ENCODE assay signal across 10 cellular contexts in the genomic region with DNA sequence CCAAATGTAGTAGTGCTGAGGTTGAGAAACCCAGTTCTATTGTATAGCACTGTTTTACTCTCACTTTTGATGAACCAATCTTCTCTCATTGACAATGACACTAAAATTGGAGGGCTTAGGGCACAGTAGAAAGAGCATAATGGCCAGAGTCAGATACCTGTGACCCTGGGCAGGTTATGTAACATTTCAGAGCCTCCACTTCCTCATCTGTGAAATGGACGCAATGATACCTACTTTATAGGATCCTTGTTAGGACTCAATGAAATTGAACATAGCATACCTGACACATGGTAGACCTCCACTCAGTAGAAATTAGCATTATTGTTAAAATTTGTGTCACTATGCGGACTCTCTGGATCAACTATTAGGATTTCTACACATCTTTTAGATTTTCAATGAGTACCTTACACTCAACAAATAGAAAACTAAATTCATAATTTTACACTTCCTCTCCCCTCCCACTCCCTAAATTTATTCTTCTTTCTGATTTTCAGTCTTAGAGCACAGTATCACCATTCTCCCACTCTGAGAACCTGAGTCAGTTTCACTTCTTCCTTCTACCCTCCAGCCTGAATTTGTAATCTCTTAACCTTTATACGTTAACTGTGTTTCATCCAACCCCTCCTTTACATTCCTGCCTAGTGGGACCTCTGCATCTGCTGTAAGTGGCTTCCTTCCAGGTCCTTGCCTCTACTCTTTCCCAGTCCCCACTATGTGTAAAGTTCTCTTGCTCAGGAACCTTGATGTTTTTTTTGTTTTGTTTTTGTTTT.
A peak's percentile ranks its signal among the peaks of the same experiment; 100 is the strongest.
DNase-seq lines count a peak whose midpoint lies in the region; ATAC-seq, FAIRE-seq and TF ChIP-seq lines count a peak whose summit lies in the region.
"Had no signal": no experiment of that assay in that cellular context is flagged by ENCODE, and none has a peak within 500 bp of the region (broad histone marks: within the 10 kb centered on the region; RNA-seq: fewer than 3 reads in every experiment).

No MANE protein-coding gene starts in this region.

- H2BK15ac ChIP-seq in mesendoderm (replicated peaks; ENCODE audit: low read depth) = no peak overlapping the region

- no peaks in the 10 kb centered on the region for H3K9me3 Mint-ChIP-seq in activated naive CD8-positive, alpha-beta T cell (ENCODE audit: low read depth)

- H3K79me2 ChIP-seq in mesendoderm (ENCODE audit: control insufficient read depth, insufficient read depth, low read length) = no peaks in the 10 kb centered on the region

- DNase-seq in GM12892 (ENCODE audit: insufficient read length) (peak; percentile 36), H4 (ENCODE audit: low spot score) (no peak), NCI-H1930 (lab: John Stamatoyannopoulos, UW) (no peak), mesendoderm (no peak), NCI-H146 (lab: John Stamatoyannopoulos, UW) (no peak)
- DNase-seq: ovary had no signal

- no peak overlapping the region for H2BK120ac ChIP-seq in mesendoderm (ENCODE audit: low read depth, low read length)

- peak; percentile 89 for FAIRE-seq in GM12892 (lab: Jason Lieb, UNC)

- no peak overlapping the region for H3K56ac ChIP-seq in mesendoderm (ENCODE audit: low read length)

- H3K4me1 ChIP-seq in mesendoderm (ENCODE audit: control insufficient read depth, low read depth, low read length) = no peaks in the 10 kb centered on the region

- H3K27ac Mint-ChIP-seq in activated naive CD8-positive, alpha-beta T cell = peak overlapping the region; percentile 79

- no peaks in the 10 kb centered on the region for H3K27me3 ChIP-seq in mesendoderm (ENCODE audit: insufficient read depth, low read length, poor library complexity)
- H3K27me3 ChIP-seq: hepatocyte, ovary had no signal

- no peak overlapping the region for H3K18ac ChIP-seq in mesendoderm (ENCODE audit: low read length)

- no peak overlapping the region for H2AK5ac ChIP-seq in mesendoderm (ENCODE audit: low read length)

- no peak for TF ChIP-seq POLR2A in GM12892 (IDR thresholded peaks at IDR 0.05; ENCODE audit: low read depth, low read length)

- no peak overlapping the region for H3K4me3 ChIP-seq in mesendoderm (ENCODE audit: low read length)
- H3K4me3 ChIP-seq: hepatocyte, ovary had no signal

- no peaks in the 10 kb centered on the region for H3K79me1 ChIP-seq in mesendoderm (ENCODE audit: low read length)

- H3K27me3 Mint-ChIP-seq in activated naive CD8-positive, alpha-beta T cell = no peaks in the 10 kb centered on the region

- H3K36me3 Mint-ChIP-seq in activated naive CD8-positive, alpha-beta T cell = peaks cover 2% of the 10 kb centered on the region

- ATAC-seq in GM19452 (IDR thresholded peaks at IDR 0.05; ENCODE audit: unreplicated experiment) (peak; percentile 75), HG03139 (IDR thresholded peaks at IDR 0.05; ENCODE audit: unreplicated experiment) (peak; percentile 73)

- no peak overlapping the region for H3K23ac ChIP-seq in mesendoderm (ENCODE audit: low read length)

- H3K36me3 ChIP-seq in mesendoderm (ENCODE audit: control insufficient read depth, insufficient read depth, low read length) = no peaks in the 10 kb centered on the region
- H3K36me3 ChIP-seq: ovary had no signal

- no peak overlapping the region for H4K5ac ChIP-seq in mesendoderm (ENCODE audit: low read length)

- no peak overlapping the region for H2BK5ac ChIP-seq in mesendoderm (ENCODE audit: low read length)

- no peak overlapping the region for H3K9ac ChIP-seq in mesendoderm (ENCODE audit: low read length)

- no peak overlapping the region for H3K27ac ChIP-seq in mesendoderm (ENCODE audit: low read depth, low read length)
- H3K27ac ChIP-seq: hepatocyte, ovary had no signal

- WGBS in mesendoderm (ENCODE audit: extremely low coverage, insufficient coverage, low lambda C conversion rate) = no CpG with 5 or more reads among the region's 3 CpGs

- no peak overlapping the region for H4K8ac ChIP-seq in mesendoderm (ENCODE audit: low read depth, low read length)

- H3K4me3 Mint-ChIP-seq in activated naive CD8-positive, alpha-beta T cell = peak overlapping the region; percentile 36

- no peak overlapping the region for H3K4ac ChIP-seq in mesendoderm (ENCODE audit: low read depth, low read length)

- H3K4me1 Mint-ChIP-seq in activated naive CD8-positive, alpha-beta T cell (ENCODE audit: low read depth) = peaks cover 41% of the 10 kb centered on the region

- H3K4me2 ChIP-seq in mesendoderm (ENCODE audit: low read length) = no peak overlapping the region
- H3K4me2 ChIP-seq: hepatocyte had no signal
